18 cellular contexts compared by ENCODE assay signal in genomic region chr13:78409172-78409571, GRCh38.
DNase-seq lines count a peak whose midpoint lies in the region; ATAC-seq and TF ChIP-seq lines count a peak whose summit lies in the region.
"Had no signal": no experiment of that assay in that cellular context is flagged by ENCODE, and none has a peak within 500 bp of the region (broad histone marks: within the 10 kb centered on the region; RNA-seq: fewer than 3 reads in every experiment).

No MANE protein-coding gene starts in this region.

- peak overlapping the region; percentile 71 for H2AFZ ChIP-seq in neural progenitor cell (replicated peaks)

- TF ChIP-seq CTCF in neural progenitor cell (IDR thresholded peaks at IDR 0.05), result peak; percentile 19

- no peaks in the 10 kb centered on the region for H3K36me3 ChIP-seq in neural progenitor cell
- H3K36me3 ChIP-seq: brain microvascular endothelial cell, heart right ventricle had no signal

- H3K4me1 ChIP-seq in neural progenitor cell, result peaks cover 8% of the 10 kb centered on the region
- H3K4me1 ChIP-seq: heart right ventricle had no signal

- H4K20me1 ChIP-seq in neural progenitor cell (ENCODE audit: low read depth), result no peaks in the 10 kb centered on the region

- H3K27ac Mint-ChIP-seq in neural progenitor cell, result no peak overlapping the region
- H3K27ac Mint-ChIP-seq: activated CD4-positive, alpha-beta T cell treated with anti-CD3 and anti-CD28 coated beads for 36 hours; activated T-helper 2 cell treated with anti-CD3 and anti-CD28 coated beads, Interferon-gamma antibody, Interleukin-2, Interleukin-4, amounts not matched to agents 10 μg/mL and 5 μg/mL and 100 μg/mL, durations not matched to agents 14 hours and 24 hours and 36 hours; nephron progenitor cell had no signal

- H3K79me2 ChIP-seq in neural progenitor cell (ENCODE audit: low read depth), result no peaks in the 10 kb centered on the region

- H3K36me3 Mint-ChIP-seq in neural progenitor cell, result no peaks in the 10 kb centered on the region

- H3K4me3 Mint-ChIP-seq in neural progenitor cell, result no peak overlapping the region
- H3K4me3 Mint-ChIP-seq: activated CD4-positive, alpha-beta T cell treated with anti-CD3 and anti-CD28 coated beads for 36 hours; nephron progenitor cell had no signal

- H3K27ac ChIP-seq in neural progenitor cell, result no peak overlapping the region
- H3K27ac ChIP-seq: brain microvascular endothelial cell, heart right ventricle had no signal

- H3K9me3 Mint-ChIP-seq in neural progenitor cell, result no peaks in the 10 kb centered on the region
- H3K9me3 Mint-ChIP-seq: activated T-helper 2 cell treated with anti-CD3 and anti-CD28 coated beads, Interferon-gamma antibody, Interleukin-2, Interleukin-4, amounts not matched to agents 10 μg/mL and 5 μg/mL and 100 μg/mL, durations not matched to agents 14 hours and 24 hours and 36 hours; nephron progenitor cell had no signal

- peak; percentile 8 for DNase-seq in NCI-H146 (lab: John Stamatoyannopoulos, UW)
- DNase-seq in NCI-H146 treated with DMSO at 0.1 percent for 48 hours (lab: John Stamatoyannopoulos, UW; ENCODE audit: unreplicated experiment), result no peak
- DNase-seq in neural progenitor cell (ENCODE audit: low spot score), result peak; percentile 16
- no peak for DNase-seq in globus pallidus (ENCODE audit: low spot score)
- no peak for DNase-seq in effector CD8-positive, alpha-beta T cell (lab: John Stamatoyannopoulos, UW)
- no peak for DNase-seq in effector CD4-positive, alpha-beta T cell
- DNase-seq: 8988T; activated CD4-positive, alpha-beta T cell treated with anti-CD3 and anti-CD28 coated beads for 36 hours; brain microvascular endothelial cell; Calu3; heart right ventricle; left ventricle myocardium superior; NCI-H1105 treated with DMSO at 0.1 percent for 48 hours; nephron progenitor cell had no signal

- H3K4me3 ChIP-seq in neural progenitor cell, result no peak overlapping the region
- H3K4me3 ChIP-seq: heart right ventricle had no signal

- no peak overlapping the region for H3K9ac ChIP-seq in neural progenitor cell

- peaks cover 3% of the 10 kb centered on the region for H3K27me3 Mint-ChIP-seq in neural progenitor cell (ENCODE audit: insufficient read depth, low read depth)

- H3F3A ChIP-seq in neural progenitor cell (ENCODE audit: low read depth), result no peaks in the 10 kb centered on the region

- H3K27me3 ChIP-seq in neural progenitor cell, result no peaks in the 10 kb centered on the region
- H3K27me3 ChIP-seq: brain microvascular endothelial cell had no signal

- no peaks in the 10 kb centered on the region for H3K9me3 ChIP-seq in neural progenitor cell (ENCODE audit: low read depth)
- H3K9me3 ChIP-seq: heart right ventricle had no signal

- no peak overlapping the region for H3K4me2 ChIP-seq in neural progenitor cell

- peak; percentile 59 for ATAC-seq in HG02642 (IDR thresholded peaks at IDR 0.05; ENCODE audit: poor library complexity, unreplicated experiment)
- ATAC-seq in HG03521 (IDR thresholded peaks at IDR 0.05; ENCODE audit: unreplicated experiment), result peak; percentile 64
- ATAC-seq: activated CD4-positive, alpha-beta T cell treated with anti-CD3 and anti-CD28 coated beads for 36 hours; heart right ventricle; left ventricle myocardium superior; SK-N-SH treated with all-trans-retinoic acid at 6 μM for 48 hours had no signal

- peaks cover 15% of the 10 kb centered on the region for H3K4me1 Mint-ChIP-seq in neural progenitor cell
- H3K4me1 Mint-ChIP-seq: activated CD4-positive, alpha-beta T cell treated with anti-CD3 and anti-CD28 coated beads for 36 hours had no signal

Comparison
In these comparisons a context has a peak if more than half of its experiments do, and no peak if none do; other contexts are left out.
1. DNase-seq: peak in NCI-H146 (single experiment) and neural progenitor cell (single experiment); none in NCI-H146 treated with DMSO at 0.1 percent for 48 hours (single experiment), globus pallidus (single experiment), effector CD8-positive, alpha-beta T cell (single experiment) and effector CD4-positive, alpha-beta T cell (single experiment).